ENCODE assay signal across 19 cellular contexts in genomic region chr9:106479679-106480078, GRCh38.
DNase-seq lines count a peak whose midpoint lies in the region; ATAC-seq, FAIRE-seq and TF ChIP-seq lines count a peak whose summit lies in the region.
"Had no signal": no experiment of that assay in that cellular context is flagged by ENCODE, and none has a peak within 500 bp of the region (broad histone marks: within the 10 kb centered on the region; RNA-seq: fewer than 3 reads in every experiment).

No MANE protein-coding gene starts in this region.

- peak; percentile 97 for FAIRE-seq in keratinocyte (lab: Jason Lieb, UNC)
- FAIRE-seq: A204.1, H1 had no signal

- dilution Hi-C loops in keratinocyte (cut with MboI; ENCODE audit: extremely low pct_ligation_motif_present, low sequenced_read_pairs), result no loop called here

- H3K9me1 ChIP-seq in keratinocyte (ENCODE audit: control insufficient read depth, extremely low read depth, insufficient read depth, low read length), result no peaks in the 10 kb centered on the region

- DNase-seq in AG08395 (ENCODE audit: low spot score) (peak; percentile 45), M059J (ENCODE audit: low read depth) (peak; percentile 27), astrocyte of the spinal cord (ENCODE audit: low read depth, low spot score) (peak; percentile 25), keratinocyte (ENCODE audit: low read depth, low spot score) (peak; percentile 88), AG08396 (ENCODE audit: low spot score) (no peak), LoVo (ENCODE audit: low spot score) (no peak)
- DNase-seq in activated CD8-positive, alpha-beta T cell treated with anti-CD3 and anti-CD28 coated beads for 36 hours, result no peak
- DNase-seq: central memory CD4-positive, alpha-beta T cell; DMS53; mucosa of descending colon; MV-4-11; NCI-H1930; testis had no signal

- no peak for ATAC-seq in activated CD8-positive, alpha-beta T cell treated with anti-CD3 and anti-CD28 coated beads for 36 hours
- no peak for ATAC-seq in HG03135 (IDR thresholded peaks at IDR 0.05; ENCODE audit: unreplicated experiment)
- ATAC-seq: activated CD4-positive, CD25-positive, alpha-beta regulatory T cell treated with anti-CD3 and anti-CD28 coated beads, Interleukin-2, amount 50 U/mL, for 24 hours; mucosa of descending colon; Right ventricle myocardium inferior had no signal

- H2AFZ ChIP-seq in keratinocyte (ENCODE audit: control insufficient read depth, low read length), result no peak overlapping the region

- peaks cover 51% of the 10 kb centered on the region for H3K4me1 ChIP-seq in keratinocyte (ENCODE audit: control insufficient read depth, extremely low read depth, insufficient read depth, low read length)
- H3K4me1 ChIP-seq: testis had no signal

- H3K27ac ChIP-seq in keratinocyte (ENCODE audit: control insufficient read depth, insufficient read depth, low read length), result peak overlapping the region; percentile 37
- H3K27ac ChIP-seq: testis had no signal

- no peaks in the 10 kb centered on the region for H3K4me1 Mint-ChIP-seq in activated CD8-positive, alpha-beta T cell treated with anti-CD3 and anti-CD28 coated beads for 36 hours (ENCODE audit: low read depth)

- POLR2A ChIA-PET in activated CD8-positive, alpha-beta T cell treated with anti-CD3 and anti-CD28 coated beads for 36 hours (lab: Charles Lee), result no interaction called here

- no peaks in the 10 kb centered on the region for H3K79me2 ChIP-seq in keratinocyte (ENCODE audit: control insufficient read depth, insufficient read depth, low read length)

- no peaks in the 10 kb centered on the region for H3K36me3 Mint-ChIP-seq in activated CD8-positive, alpha-beta T cell treated with anti-CD3 and anti-CD28 coated beads for 36 hours (ENCODE audit: low read depth)
- H3K36me3 Mint-ChIP-seq: CD14-positive monocyte had no signal

- H3K27me3 Mint-ChIP-seq in activated CD8-positive, alpha-beta T cell treated with anti-CD3 and anti-CD28 coated beads for 36 hours, result no peaks in the 10 kb centered on the region

- no peaks in the 10 kb centered on the region for H3K9me3 ChIP-seq in keratinocyte (ENCODE audit: control insufficient read depth, low read depth, low read length)
- H3K9me3 ChIP-seq: mucosa of descending colon, testis had no signal

- peak overlapping the region; percentile 33 for H3K4me2 ChIP-seq in keratinocyte (ENCODE audit: control insufficient read depth, extremely low read depth, insufficient read depth, low read depth, low read length)

- H3K4me3 ChIP-seq in astrocyte of the spinal cord (ENCODE audit: low read depth, low read length), result no peak overlapping the region
- no peak overlapping the region for H3K4me3 ChIP-seq in keratinocyte (ENCODE audit: control insufficient read depth in 2 of 3, extremely low read depth in 1 of 3, insufficient read depth in 2 of 3, low read depth in 1 of 3, low read length in 3 of 3)
- H3K4me3 ChIP-seq: mucosa of descending colon, testis had no signal

- no peaks in the 10 kb centered on the region for H4K20me1 ChIP-seq in keratinocyte (ENCODE audit: control insufficient read depth, extremely low read depth, insufficient read depth, low read length)

- CTCF ChIA-PET in activated CD8-positive, alpha-beta T cell treated with anti-CD3 and anti-CD28 coated beads for 36 hours (lab: Charles Lee), result no interaction called here

- intact Hi-C loops in activated CD8-positive, alpha-beta T cell treated with anti-CD3 and anti-CD28 coated beads for 36 hours (cut with micrococcal nuclease), result no loop called here

- no peaks in the 10 kb centered on the region for H3K27me3 ChIP-seq in keratinocyte (ENCODE audit: control insufficient read depth, extremely low read depth, insufficient read depth, low read length)
- H3K27me3 ChIP-seq: testis had no signal

- H3K9me3 Mint-ChIP-seq in activated CD8-positive, alpha-beta T cell treated with anti-CD3 and anti-CD28 coated beads for 36 hours, result peaks cover 4% of the 10 kb centered on the region

- TF ChIP-seq CTCF in astrocyte of the spinal cord (IDR thresholded peaks at IDR 0.05; ENCODE audit: low read depth, low read length), result no peak
- TF ChIP-seq CTCF in keratinocyte (optimal IDR thresholded peaks at IDR 0.05 in 1 of 3, IDR thresholded peaks at IDR 0.05 in 1 of 3, conservative IDR thresholded peaks at IDR 0.05 in 1 of 3; ENCODE audit: extremely low read depth in 1 of 3, insufficient read depth in 2 of 3, low read length in 3 of 3), result no peak
- no peak for TF ChIP-seq CTCF in activated CD8-positive, alpha-beta T cell treated with anti-CD3 and anti-CD28 coated beads for 36 hours (IDR thresholded peaks at IDR 0.05)

- H3K27ac Mint-ChIP-seq in activated CD8-positive, alpha-beta T cell treated with anti-CD3 and anti-CD28 coated beads for 36 hours, result no peak overlapping the region
- H3K27ac Mint-ChIP-seq: CD14-positive monocyte had no signal

- H3K4me3 Mint-ChIP-seq in activated CD8-positive, alpha-beta T cell treated with anti-CD3 and anti-CD28 coated beads for 36 hours, result no peak overlapping the region
- H3K4me3 Mint-ChIP-seq: CD14-positive monocyte had no signal

- in situ Hi-C loops in astrocyte of the spinal cord (cut with HindIII; ENCODE audit: low sequenced_read_pairs), result no loop called here

- no peaks in the 10 kb centered on the region for H3K36me3 ChIP-seq in keratinocyte (ENCODE audit: control insufficient read depth in 2 of 2, extremely low read depth in 1 of 2, insufficient read depth in 2 of 2, low read length in 2 of 2)

- H3K9ac ChIP-seq in keratinocyte (ENCODE audit: control insufficient read depth, extremely low read depth, insufficient read depth, low read length), result no peak overlapping the region

Comparison
In these comparisons a context has a peak if more than half of its experiments do, and no peak if none do; other contexts are left out.
1. DNase-seq: peak in AG08395 (single experiment), M059J (single experiment), astrocyte of the spinal cord (single experiment) and keratinocyte (single experiment); none in activated CD8-positive, alpha-beta T cell treated with anti-CD3 and anti-CD28 coated beads for 36 hours (single experiment), AG08396 (single experiment) and LoVo (single experiment).